1 cellular context compared by ENCODE assay signal in the genomic region with DNA sequence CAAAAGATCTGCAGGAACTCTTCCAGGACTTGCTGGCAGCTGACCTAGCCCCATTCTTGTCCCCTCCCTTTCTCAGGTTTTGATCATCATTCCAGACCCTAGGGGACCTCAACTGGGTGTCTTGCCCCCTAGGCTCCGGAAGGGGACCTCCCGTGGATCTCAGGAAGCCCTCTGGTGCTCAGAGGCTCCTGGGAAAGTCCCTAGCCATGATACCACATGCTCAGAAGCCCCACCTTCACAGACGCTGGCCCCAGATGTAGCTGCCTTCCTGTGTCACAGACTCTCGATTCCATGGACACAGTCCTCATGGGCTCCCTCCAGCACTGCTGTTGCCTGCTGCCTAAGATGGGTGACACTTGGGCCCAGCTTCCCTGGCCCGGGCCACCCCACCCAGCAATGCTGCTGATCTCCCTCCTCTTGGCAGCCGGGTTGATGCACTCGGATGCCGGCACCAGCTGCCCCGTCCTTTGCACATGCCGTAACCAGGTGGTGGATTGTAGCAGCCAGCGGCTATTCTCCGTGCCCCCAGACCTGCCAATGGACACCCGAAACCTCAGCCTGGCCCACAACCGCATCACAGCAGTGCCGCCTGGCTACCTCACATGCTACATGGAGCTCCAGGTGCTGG.
TF ChIP-seq lines count a peak whose summit lies in the region.

A gene with protein sequence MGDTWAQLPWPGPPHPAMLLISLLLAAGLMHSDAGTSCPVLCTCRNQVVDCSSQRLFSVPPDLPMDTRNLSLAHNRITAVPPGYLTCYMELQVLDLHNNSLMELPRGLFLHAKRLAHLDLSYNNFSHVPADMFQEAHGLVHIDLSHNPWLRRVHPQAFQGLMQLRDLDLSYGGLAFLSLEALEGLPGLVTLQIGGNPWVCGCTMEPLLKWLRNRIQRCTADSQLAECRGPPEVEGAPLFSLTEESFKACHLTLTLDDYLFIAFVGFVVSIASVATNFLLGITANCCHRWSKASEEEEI (plus strand): TSS at position 276 of the 628 bp plus-strand sequence. CDS start 70 bp downstream, at position 346.

TF ChIP-seq in SK-N-SH, 30 proteins besides CTCF, POLR2A, EP300 and RAD21:
- TF ChIP-seq YY1 (IDR thresholded peaks at IDR 0.05; ENCODE audit: low read depth) (no peak), RFX5 (IDR thresholded peaks at IDR 0.05; ENCODE audit: low read length) (no peak), JUND (IDR thresholded peaks at IDR 0.05) (no peak), TAF1 (IDR thresholded peaks at IDR 0.05; ENCODE audit: borderline replicate concordance, low read depth, low read length) (no peak), NRF1 (IDR thresholded peaks at IDR 0.05; ENCODE audit: low read depth, low read length) (no peak), SMC3 (IDR thresholded peaks at IDR 0.05; ENCODE audit: low read depth, low read length) (no peak), RCOR1 (IDR thresholded peaks at IDR 0.05; ENCODE audit: low read length) (no peak), MXI1 (IDR thresholded peaks at IDR 0.05; ENCODE audit: low read depth, low read length) (no peak), FOXJ3 (CRISPR knock-in tag; IDR thresholded peaks at IDR 0.05) (no peak), GATA2 (CRISPR knock-in tag; IDR thresholded peaks at IDR 0.05) (no peak), EZH2phosphoT487 (IDR thresholded peaks at IDR 0.05; ENCODE audit: borderline replicate concordance, low read depth) (no peak), CHD2 (IDR thresholded peaks at IDR 0.05; ENCODE audit: low read length, partially characterized antibody) (no peak), SIN3A (IDR thresholded peaks at IDR 0.05; ENCODE audit: borderline replicate concordance, low read depth, low read length) (no peak), TEAD4 (IDR thresholded peaks at IDR 0.05; ENCODE audit: borderline replicate concordance, insufficient read depth) (no peak), MEF2A (IDR thresholded peaks at IDR 0.05; ENCODE audit: borderline replicate concordance, low read depth) (no peak), FOXM1 (IDR thresholded peaks at IDR 0.05; ENCODE audit: low read depth) (no peak)
- TF ChIP-seq, protein P1, sequence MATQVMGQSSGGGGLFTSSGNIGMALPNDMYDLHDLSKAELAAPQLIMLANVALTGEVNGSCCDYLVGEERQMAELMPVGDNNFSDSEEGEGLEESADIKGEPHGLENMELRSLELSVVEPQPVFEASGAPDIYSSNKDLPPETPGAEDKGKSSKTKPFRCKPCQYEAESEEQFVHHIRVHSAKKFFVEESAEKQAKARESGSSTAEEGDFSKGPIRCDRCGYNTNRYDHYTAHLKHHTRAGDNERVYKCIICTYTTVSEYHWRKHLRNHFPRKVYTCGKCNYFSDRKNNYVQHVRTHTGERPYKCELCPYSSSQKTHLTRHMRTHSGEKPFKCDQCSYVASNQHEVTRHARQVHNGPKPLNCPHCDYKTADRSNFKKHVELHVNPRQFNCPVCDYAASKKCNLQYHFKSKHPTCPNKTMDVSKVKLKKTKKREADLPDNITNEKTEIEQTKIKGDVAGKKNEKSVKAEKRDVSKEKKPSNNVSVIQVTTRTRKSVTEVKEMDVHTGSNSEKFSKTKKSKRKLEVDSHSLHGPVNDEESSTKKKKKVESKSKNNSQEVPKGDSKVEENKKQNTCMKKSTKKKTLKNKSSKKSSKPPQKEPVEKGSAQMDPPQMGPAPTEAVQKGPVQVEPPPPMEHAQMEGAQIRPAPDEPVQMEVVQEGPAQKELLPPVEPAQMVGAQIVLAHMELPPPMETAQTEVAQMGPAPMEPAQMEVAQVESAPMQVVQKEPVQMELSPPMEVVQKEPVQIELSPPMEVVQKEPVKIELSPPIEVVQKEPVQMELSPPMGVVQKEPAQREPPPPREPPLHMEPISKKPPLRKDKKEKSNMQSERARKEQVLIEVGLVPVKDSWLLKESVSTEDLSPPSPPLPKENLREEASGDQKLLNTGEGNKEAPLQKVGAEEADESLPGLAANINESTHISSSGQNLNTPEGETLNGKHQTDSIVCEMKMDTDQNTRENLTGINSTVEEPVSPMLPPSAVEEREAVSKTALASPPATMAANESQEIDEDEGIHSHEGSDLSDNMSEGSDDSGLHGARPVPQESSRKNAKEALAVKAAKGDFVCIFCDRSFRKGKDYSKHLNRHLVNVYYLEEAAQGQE (IDR thresholded peaks at IDR 0.05; ENCODE audit: low read depth, low read length) = no peak
